ENCODE assay signal across 21 cellular contexts in genomic region chr6:3617192-3617631, GRCh38.
"Had no signal": no experiment of that assay in that cellular context is flagged by ENCODE, and none has a peak within 500 bp of the region (broad histone marks: within the 10 kb centered on the region; RNA-seq: fewer than 3 reads in every experiment).

No MANE protein-coding gene starts in this region.

- H3K27me3 Mint-ChIP-seq: type B pancreatic cell had no signal

- H3K27ac Mint-ChIP-seq: activated CD4-positive, alpha-beta memory T cell treated with anti-CD3 and anti-CD28 coated beads, Interleukin-2, amount 10 ng/mL, durations not matched to agents 7 days and 5 days; activated naive CD8-positive, alpha-beta T cell treated with anti-CD3 and anti-CD28 coated beads for 36 hours; brain; natural killer cell; stimulated activated naive CD8-positive, alpha-beta T cell treated with anti-CD3 and anti-CD28 coated beads, Interleukin-15, Interleukin-2, amounts not matched to agents 100 ng/mL and 50 ng/mL, for 24 hours; type B pancreatic cell; WTC11 had no signal

- ATAC-seq: foreskin keratinocyte, natural killer cell, WTC11 had no signal

- H3K4me3 Mint-ChIP-seq: activated CD4-positive, alpha-beta memory T cell treated with anti-CD3 and anti-CD28 coated beads, Interleukin-2, amount 10 ng/mL, durations not matched to agents 7 days and 5 days; activated naive CD8-positive, alpha-beta T cell treated with anti-CD3 and anti-CD28 coated beads for 36 hours; brain; natural killer cell; stimulated activated naive CD8-positive, alpha-beta T cell treated with anti-CD3 and anti-CD28 coated beads, Interleukin-15, Interleukin-2, amounts not matched to agents 100 ng/mL and 50 ng/mL, for 24 hours; type B pancreatic cell; WTC11 had no signal

- H3K27me3 ChIP-seq: suprapubic skin had no signal

- H3K27ac ChIP-seq: foreskin keratinocyte, skin epidermis, suprapubic skin had no signal

- H3K36me3 Mint-ChIP-seq: activated naive CD8-positive, alpha-beta T cell treated with anti-CD3 and anti-CD28 coated beads for 36 hours; brain; natural killer cell; type B pancreatic cell; WTC11 had no signal

- H3K9me3 Mint-ChIP-seq: activated CD4-positive, alpha-beta memory T cell treated with anti-CD3 and anti-CD28 coated beads, Interleukin-2, amount 10 ng/mL, durations not matched to agents 7 days and 5 days; activated naive CD8-positive, alpha-beta T cell treated with anti-CD3 and anti-CD28 coated beads for 36 hours; natural killer cell; stimulated activated naive CD8-positive, alpha-beta T cell treated with anti-CD3 and anti-CD28 coated beads, Interleukin-15, Interleukin-2, amounts not matched to agents 100 ng/mL and 50 ng/mL, for 24 hours had no signal

- DNase-seq: activated CD4-positive, alpha-beta memory T cell treated with anti-CD3 and anti-CD28 coated beads, Interleukin-2, amount 10 ng/mL, durations not matched to agents 7 days and 5 days; activated CD4-positive, alpha-beta T cell treated with anti-CD3 and anti-CD28 coated beads for 4 hours; activated CD8-positive, alpha-beta memory T cell treated with anti-CD3 and anti-CD28 coated beads, Interleukin-2, amount 50 U/mL, for 4 hours; activated naive CD8-positive, alpha-beta T cell treated with anti-CD3 and anti-CD28 coated beads for 36 hours; amygdala; effector CD8-positive, alpha-beta T cell; foreskin keratinocyte; glutamatergic neuron; hypothalamus; kidney glomerular epithelial cell; mesendoderm; natural killer cell; nucleus accumbens; stimulated activated CD4-positive, alpha-beta T cell treated with anti-CD3 and anti-CD28 coated beads, Interleukin-15, amount 100 ng/mL, for 24 hours; stimulated activated CD4-positive, alpha-beta T cell treated with anti-CD3 and anti-CD28 coated beads, Interleukin-4, amount 100 ng/mL, for 1 hour had no signal

- H3K36me3 ChIP-seq: suprapubic skin had no signal

- H3K4me3 ChIP-seq: skin epidermis, suprapubic skin had no signal

- H3K4me1 Mint-ChIP-seq: activated CD4-positive, alpha-beta memory T cell treated with anti-CD3 and anti-CD28 coated beads, Interleukin-2, amount 10 ng/mL, durations not matched to agents 7 days and 5 days; activated naive CD8-positive, alpha-beta T cell treated with anti-CD3 and anti-CD28 coated beads for 36 hours; natural killer cell had no signal

- H3K9me3 ChIP-seq: suprapubic skin had no signal
